Comparison of ENCODE assay signal across 1 cellular context in the genomic region with DNA sequence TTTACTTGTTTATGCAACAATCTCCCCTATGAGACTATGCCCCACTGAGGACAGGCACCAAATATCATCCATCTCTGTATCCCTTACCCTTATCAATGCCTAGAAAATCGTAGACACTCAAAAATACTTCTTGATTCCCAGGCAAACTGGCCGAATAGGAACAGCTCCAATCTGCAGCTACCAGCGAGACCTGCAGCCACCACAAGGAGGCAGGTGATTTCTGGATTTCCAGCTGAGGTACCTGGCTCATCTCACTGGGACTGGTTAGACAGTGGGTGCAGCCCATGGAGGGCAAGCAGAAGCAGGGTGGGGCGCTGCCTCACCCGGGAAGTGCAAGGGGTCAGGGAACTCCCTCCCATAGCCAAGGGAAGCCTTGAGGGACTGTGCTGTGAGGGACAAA.
TF ChIP-seq lines count a peak whose summit lies in the region.

No MANE protein-coding gene starts in this region.

TF ChIP-seq in Ishikawa, 13 proteins besides CTCF, POLR2A, EP300 and RAD21 (continued from another document):
- TF ChIP-seq, protein P1, sequence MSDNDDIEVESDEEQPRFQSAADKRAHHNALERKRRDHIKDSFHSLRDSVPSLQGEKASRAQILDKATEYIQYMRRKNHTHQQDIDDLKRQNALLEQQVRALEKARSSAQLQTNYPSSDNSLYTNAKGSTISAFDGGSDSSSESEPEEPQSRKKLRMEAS (IDR thresholded peaks at IDR 0.05), result no peak
- no peak for TF ChIP-seq TAF1 (IDR thresholded peaks at IDR 0.05; ENCODE audit: low read depth)
- TF ChIP-seq EGR1 (IDR thresholded peaks at IDR 0.05), result no peak
- TF ChIP-seq TEAD4 (IDR thresholded peaks at IDR 0.05), result no peak
- no peak for TF ChIP-seq ZBTB7A (IDR thresholded peaks at IDR 0.05; ENCODE audit: low read depth)
